In genomic region chr13:45367358-45367757, GRCh38 we compare ENCODE assay signal across 8 cellular contexts.
A peak's percentile ranks its signal among the peaks of the same experiment; 100 is the strongest.
DNase-seq lines count a peak whose midpoint lies in the region; ATAC-seq lines count a peak whose summit lies in the region.

No MANE protein-coding gene starts in this region.

- peak; percentile 91 for DNase-seq in activated gamma-delta T cell treated with Interleukin-2 at 50 U/mL for 16 hours
- no peak for DNase-seq in activated gamma-delta T cell (lab: John Stamatoyannopoulos, UW)
- peak; percentile 92 for DNase-seq in NOMO-1 treated with DMSO at 0.1 percent for 48 hours (lab: John Stamatoyannopoulos, UW; ENCODE audit: unreplicated experiment)
- peak; percentile 77 for DNase-seq in activated CD8-positive, alpha-beta memory T cell treated with anti-CD3 and anti-CD28 coated beads, Interleukin-2, amount 50 U/mL, for 24 hours (ENCODE audit: extremely low read depth)
- DNase-seq in fibroblast of gingiva (ENCODE audit: low read depth) = peak; percentile 19
- DNase-seq in stimulated activated CD4-positive, alpha-beta T cell treated with anti-CD3 and anti-CD28 coated beads, Interleukin-15, amount 100 ng/mL, for 24 hours = peak; percentile 95
- DNase-seq in SHP77 (lab: John Stamatoyannopoulos, UW) = no peak

- peak; percentile 96 for ATAC-seq in HG02973 (IDR thresholded peaks at IDR 0.05; ENCODE audit: unreplicated experiment)

Comparison
In these comparisons a context has a peak if more than half of its experiments do, and no peak if none do; other contexts are left out.
1. DNase-seq: peak in activated gamma-delta T cell treated with Interleukin-2 at 50 U/mL for 16 hours (single experiment), NOMO-1 treated with DMSO at 0.1 percent for 48 hours (single experiment), activated CD8-positive, alpha-beta memory T cell treated with anti-CD3 and anti-CD28 coated beads, Interleukin-2, amount 50 U/mL, for 24 hours (single experiment), fibroblast of gingiva (single experiment) and stimulated activated CD4-positive, alpha-beta T cell treated with anti-CD3 and anti-CD28 coated beads, Interleukin-15, amount 100 ng/mL, for 24 hours (single experiment); none in activated gamma-delta T cell (single experiment) and SHP77 (0 of 2).